Comparison of ENCODE assay signal across 11 cellular contexts in genomic region chrX:26007462-26007861, GRCh38.
"Had no signal": no experiment of that assay in that cellular context is flagged by ENCODE, and none has a peak within 500 bp of the region (broad histone marks: within the 10 kb centered on the region; RNA-seq: fewer than 3 reads in every experiment).

No MANE protein-coding gene starts in this region.

- H2AFZ ChIP-seq: GM23248, GM23338 had no signal

- H3K36me3 ChIP-seq: HAP-1 had no signal

- H3K9ac ChIP-seq: GM23248 had no signal

- FAIRE-seq: H1, H54 had no signal

- H3K9me3 ChIP-seq: HAP-1 had no signal

- DNase-seq: GM23248, GOT3, H7, H9, HCEC 1CT, HFFc6 had no signal

- H3K27ac Mint-ChIP-seq: GM23338, H9, HFFc6 had no signal

- H3K4me3 Mint-ChIP-seq: GM23338, H9, HFFc6 had no signal

- H3K4me2 ChIP-seq: GM23338 had no signal

- H3K4me3 ChIP-seq: GM23248, GM23338, HAP-1 had no signal

- ATAC-seq: GM23338, HCT116 had no signal

- H3K4me1 ChIP-seq: HAP-1 had no signal

- H3K27ac ChIP-seq: GM23248 had no signal

- H3K4me1 Mint-ChIP-seq: GM23338, H9 had no signal

- H3K9me3 Mint-ChIP-seq: GM23338 had no signal
